Comparison of ENCODE assay signal across 18 cellular contexts in genomic region chr10:100709655-100710054, GRCh38. TPM values are rescaled to one million over a fixed set of nuclear protein-coding genes. Genes with fewer than 3 reads are reported as not detected.
A peak's percentile ranks its signal among the peaks of the same experiment; 100 is the strongest.
DNase-seq lines count a peak whose midpoint lies in the region; TF ChIP-seq lines count a peak whose summit lies in the region.
"Had no signal": no experiment of that assay in that cellular context is flagged by ENCODE, and none has a peak within 500 bp of the region (broad histone marks: within the 10 kb centered on the region; RNA-seq: fewer than 3 reads in every experiment).

No MANE protein-coding gene starts in this region.

- in situ Hi-C loops in transverse colon (cut with MboI; ENCODE audit: low pct_ligation_motif_present in 1 of 4, low pct_unique_long_range_greater_than_20kb in 1 of 4, low sequenced_read_pairs in 3 of 4): no loop called here

- DNase-seq in left kidney (ENCODE audit: low read depth, low spot score) (peak; percentile 62), testis (no peak), LoVo (ENCODE audit: low spot score) (no peak), NCI-H510A treated with DMSO at 0.1 percent for 48 hours (lab: John Stamatoyannopoulos, UW) (no peak), transverse colon (no peak)
- DNase-seq: activated CD4-positive, CD25-positive, alpha-beta regulatory T cell treated with anti-CD3 and anti-CD28 coated beads, Interleukin-2, amount 50 U/mL, for 72 hours; DMS 273 treated with DMSO at 0.1 percent for 48 hours; HFFc6; NCI-H1417 treated with DMSO at 0.1 percent for 48 hours; NCI-H2171; PC-9; stimulated activated CD4-positive, alpha-beta T cell treated with anti-CD3 and anti-CD28 coated beads, Interleukin-2, amount 100 ng/mL, for 48 hours had no signal

- H3K36me3 ChIP-seq in HUES6 (ENCODE audit: control insufficient read depth, insufficient read depth, low read length): no peaks in the 10 kb centered on the region
- H3K36me3 ChIP-seq in ectodermal cell (ENCODE audit: control insufficient read depth, insufficient read depth, low read length): no peaks in the 10 kb centered on the region
- H3K36me3 ChIP-seq in testis (ENCODE audit: low read depth, missing control alignments): no peaks in the 10 kb centered on the region
- H3K36me3 ChIP-seq in transverse colon: no peaks in the 10 kb centered on the region

- TF ChIP-seq EP300 in transverse colon (IDR thresholded peaks at IDR 0.05; ENCODE audit: low read depth): no peak

- no peak for TF ChIP-seq CTCF in testis (IDR thresholded peaks at IDR 0.05)
- no peak for TF ChIP-seq CTCF in transverse colon (IDR thresholded peaks at IDR 0.05)

- H3K27me3 ChIP-seq in HUES6 (ENCODE audit: control insufficient read depth, insufficient read depth, low read length) (peaks cover 89% of the 10 kb centered on the region), ectodermal cell (ENCODE audit: control insufficient read depth, insufficient read depth, low read length, poor library complexity, severe bottlenecking) (peaks cover 88% of the 10 kb centered on the region), testis (no peaks in the 10 kb centered on the region), transverse colon (peaks cover 99% of the 10 kb centered on the region)

- H3K4me1 ChIP-seq in HUES6 (ENCODE audit: control insufficient read depth, insufficient read depth, low read length) (0 out of 2 replicates have a peak, but pooled peaks cover 6% of the 10 kb centered on the region), ectodermal cell (ENCODE audit: control insufficient read depth, insufficient read depth, low read length) (peaks cover 32% of the 10 kb centered on the region), testis (peaks cover 8% of the 10 kb centered on the region), transverse colon (peaks cover 0 to 11% (median 3%) of the 10 kb centered on the region in 4 donors)

- H3K27ac ChIP-seq in HUES6 (ENCODE audit: low read depth, low read length): no peak overlapping the region
- no peak overlapping the region for H3K27ac ChIP-seq in ectodermal cell (ENCODE audit: insufficient read depth, low read depth, low read length, poor library complexity, severe bottlenecking)
- no peak overlapping the region for H3K27ac ChIP-seq in testis
- H3K27ac ChIP-seq in transverse colon: no peak overlapping the region
- H3K27ac ChIP-seq: parathyroid adenoma, PC-9 had no signal

- TF ChIP-seq POLR2A in testis (IDR thresholded peaks at IDR 0.05): no peak
- no peak for TF ChIP-seq POLR2A in transverse colon (IDR thresholded peaks at IDR 0.05)

- intact Hi-C loops in testis (cut with DNase I; ENCODE audit: low total_unique reads): no loop called here
- intact Hi-C loops in transverse colon (cut with DNase I; ENCODE audit: low total_unique reads): no loop called here

- H3K9me3 ChIP-seq in HUES6 (ENCODE audit: control insufficient read depth, insufficient read depth, low read depth, low read length) (no peaks in the 10 kb centered on the region), ectodermal cell (ENCODE audit: control insufficient read depth, low read length) (no peaks in the 10 kb centered on the region), testis (no peaks in the 10 kb centered on the region), transverse colon (no peaks in the 10 kb centered on the region)

- H3K4me3 ChIP-seq in HUES6 (ENCODE audit: low read depth, low read length): peak overlapping the region; percentile 52
- peak overlapping the region; percentile 23 for H3K4me3 ChIP-seq in ectodermal cell (ENCODE audit: insufficient read depth, low read depth, low read length)
- H3K4me3 ChIP-seq in testis: peak overlapping the region; percentile 24 to 47
- peak overlapping the region in 1 of 4 donors; percentile 17 for H3K4me3 ChIP-seq in transverse colon
- H3K4me3 ChIP-seq: PC-9 had no signal

- H3K9ac ChIP-seq in HUES6 (ENCODE audit: low read length): no peak overlapping the region
- H3K9ac ChIP-seq: parathyroid adenoma had no signal

- 9 to 11% methylated on average over 11 of the region's 11 CpGs for WGBS in ectodermal cell, 2 experiments
- WGBS in testis, 2 donors: 1 to 3% methylated on average over 7 to 11 of the region's 11 CpGs
- WGBS in transverse colon (ENCODE audit: low coverage in 1 of 2), 2 donors: 12% methylated on average over 9 of the region's 11 CpGs; no CpG with 5 or more reads in 1 of the 2 donors

RNA-seq across cellular contexts. Expression of gene PAX2, which starts 35.7 kb away (rescaled TPM):
- 6.7 TPM for polyA plus RNA-seq in ectodermal cell (2013, experiment 1 of 4)
- polyA plus RNA-seq in ectodermal cell (2013, experiment 2 of 4): 6.2 TPM
- 4.1 TPM for polyA plus RNA-seq in ectodermal cell (2013, experiment 3 of 4)
- 2.4 TPM for polyA plus RNA-seq in ectodermal cell (2013, experiment 4 of 4)
- total RNA-seq in testis (1 to 10 TPM; 1.1 to 3.7 TPM), transverse colon (not detected)
- 1.5 TPM for polyA plus RNA-seq in testis (ENCODE audit: insufficient read depth, low read depth, low replicate concordance)
- total RNA-seq: activated T-helper 1 cell treated with anti-CD3 and anti-CD28 coated beads, Interleukin-12 subunit alpha, Interleukin-12 subunit beta, Interleukin-2, Interleukin-4 antibody, amounts not matched to agents 30 ng/mL and 10 ng/mL and 1 ng/mL, durations not matched to agents 14 hours and 24 hours and 36 hours; HFFc6; HT1080; PC-9; skeletal muscle tissue had no signal
